In genomic region chr11:36508743-36509142, GRCh38 we compare ENCODE assay signal across 8 cellular contexts. TPM values are rescaled to one million over a fixed set of nuclear protein-coding genes. Genes with fewer than 3 reads are reported as not detected.
DNase-seq lines count a peak whose midpoint lies in the region; ATAC-seq and TF ChIP-seq lines count a peak whose summit lies in the region.

No MANE protein-coding gene starts in this region.

- H3K27me3 ChIP-seq in BLaER1 (no peaks in the 10 kb centered on the region), dorsolateral prefrontal cortex (no peaks in the 10 kb centered on the region)

- peaks cover 44% of the 10 kb centered on the region for H3K4me1 ChIP-seq in BLaER1

- H3K4me3 ChIP-seq in BLaER1 (peak overlapping the region; percentile 98), NB4 (ENCODE audit: low read depth, low read length) (peak overlapping the region; percentile 87), dorsolateral prefrontal cortex (peak overlapping the region; percentile 54 to 99 (median 93))

- peak overlapping the region; percentile 91 for H3K9ac ChIP-seq in BLaER1

- no peak for TF ChIP-seq POLR2A in NB4 (IDR thresholded peaks at IDR 0.05; ENCODE audit: extremely low read depth, insufficient read length)

- H3K9me3 ChIP-seq in BLaER1, result peaks cover 8% of the 10 kb centered on the region

- peaks cover 15% of the 10 kb centered on the region for H3K36me3 ChIP-seq in BLaER1

- H3K27ac ChIP-seq in BLaER1 (peak overlapping the region; percentile 88; the same call in 1 of the 2 replicates), dorsolateral prefrontal cortex (peak overlapping the region in 46 of 59 donors; percentile 33 to 97 (median 90))

- DNase-seq in NB4 (ENCODE audit: low read depth) (no peak), dorsolateral prefrontal cortex (no peak), hepatic stellate cell (ENCODE audit: low spot score) (no peak)
- DNase-seq in natural killer cell treated with Interleukin-12 subunit alpha and Interleukin-12 subunit beta and Interleukin-15 and Interleukin-18, amount 100 ng/mL, for 72 hours (ENCODE audit: low spot score), result no peak

- intact Hi-C loops in dorsolateral prefrontal cortex (cut with DNase I), result no loop called here

- no peak for ATAC-seq in natural killer cell treated with Interleukin-12 subunit alpha and Interleukin-12 subunit beta and Interleukin-15 and Interleukin-18, amount 100 ng/mL, for 72 hours
- ATAC-seq in GM21576 (IDR thresholded peaks at IDR 0.05; ENCODE audit: unreplicated experiment), result no peak
- ATAC-seq in GM21529 (IDR thresholded peaks at IDR 0.05; ENCODE audit: unreplicated experiment), result no peak
- ATAC-seq in HG02852 (IDR thresholded peaks at IDR 0.05; ENCODE audit: unreplicated experiment), result no peak

- H3K27ac Mint-ChIP-seq in natural killer cell treated with Interleukin-12 subunit alpha and Interleukin-12 subunit beta and Interleukin-15 and Interleukin-18, amount 100 ng/mL, for 72 hours, result peak overlapping the region; percentile 85 to 99

- H3K4me3 Mint-ChIP-seq in natural killer cell treated with Interleukin-12 subunit alpha and Interleukin-12 subunit beta and Interleukin-15 and Interleukin-18, amount 100 ng/mL, for 72 hours, result peak overlapping the region; percentile 95

- H3K9me3 Mint-ChIP-seq in natural killer cell treated with Interleukin-12 subunit alpha and Interleukin-12 subunit beta and Interleukin-15 and Interleukin-18, amount 100 ng/mL, for 72 hours, result no peaks in the 10 kb centered on the region

- TF ChIP-seq CTCF in NB4 (IDR thresholded peaks at IDR 0.05; ENCODE audit: low read depth, low read length) (no peak), dorsolateral prefrontal cortex (IDR thresholded peaks at IDR 0.05 in 54 of 56, conservative IDR thresholded peaks at IDR 0.05 in 2 of 56; ENCODE audit: low read depth in 1 of 56, partially characterized antibody in 56 of 56) (no peak)

- no peaks in the 10 kb centered on the region for H3K27me3 Mint-ChIP-seq in natural killer cell treated with Interleukin-12 subunit alpha and Interleukin-12 subunit beta and Interleukin-15 and Interleukin-18, amount 100 ng/mL, for 72 hours

- H3K4me2 ChIP-seq in BLaER1, result peak overlapping the region; percentile 76

- peaks cover 51% of the 10 kb centered on the region for H4K20me1 ChIP-seq in BLaER1

- peaks cover 27 to 36% of the 10 kb centered on the region in 2 donors for H3K4me1 Mint-ChIP-seq in natural killer cell treated with Interleukin-12 subunit alpha and Interleukin-12 subunit beta and Interleukin-15 and Interleukin-18, amount 100 ng/mL, for 72 hours (ENCODE audit: low read depth in 2 of 2)

- peaks cover 6% of the 10 kb centered on the region for H3K36me3 Mint-ChIP-seq in natural killer cell treated with Interleukin-12 subunit alpha and Interleukin-12 subunit beta and Interleukin-15 and Interleukin-18, amount 100 ng/mL, for 72 hours

RNA-seq across cellular contexts. Expression of gene TRAF6, which starts 1.3 kb away (rescaled TPM):
- 10 to 100 TPM; 13.8 to 27.7 (median 20.8) TPM for total RNA-seq in dorsolateral prefrontal cortex
- total RNA-seq in natural killer cell treated with Interleukin-12 subunit alpha and Interleukin-12 subunit beta and Interleukin-15 and Interleukin-18, amount 100 ng/mL, for 72 hours, result 10 to 100 TPM; 15.3 to 25.3 TPM

RNA-seq across cellular contexts. Expression of gene RAG1, which starts 59.1 kb away (rescaled TPM):
- 1 to 10 TPM in 51 of 120 experiments, under 1 TPM in 69; 0.14 to 3.4 (median 0.92) TPM for total RNA-seq in dorsolateral prefrontal cortex
- under 1 TPM; 0.25 to 0.55 TPM for total RNA-seq in natural killer cell treated with Interleukin-12 subunit alpha and Interleukin-12 subunit beta and Interleukin-15 and Interleukin-18, amount 100 ng/mL, for 72 hours
